ENCODE assay signal across 8 cellular contexts in genomic region chr17:34637548-34638525, GRCh38. TPM values are rescaled to one million over a fixed set of nuclear protein-coding genes. Genes with fewer than 3 reads are reported as not detected.
DNase-seq lines count a peak whose midpoint lies in the region; ATAC-seq and TF ChIP-seq lines count a peak whose summit lies in the region.

No MANE protein-coding gene starts in this region.

- H3K4me1 ChIP-seq in colonic mucosa, result peaks cover 6% of the 10 kb centered on the region

- no peak overlapping the region for H3K9ac ChIP-seq in colonic mucosa (ENCODE audit: low read depth in 2 of 2, low read length in 2 of 2)

- H3K27me3 ChIP-seq in colonic mucosa, result peaks cover 20% of the 10 kb centered on the region

- H3K9me3 ChIP-seq in colonic mucosa, result no peaks in the 10 kb centered on the region

- DNase-seq in AG10803 (ENCODE audit: low read depth), result peak; percentile 69
- DNase-seq in NCI-H146 treated with DMSO at 0.1 percent for 48 hours (lab: John Stamatoyannopoulos, UW; ENCODE audit: unreplicated experiment), result peak; percentile 7
- peak; percentile 89 for DNase-seq in activated CD4-positive, alpha-beta T cell treated with anti-CD3 and anti-CD28 coated beads for 48 hours
- DNase-seq in colonic mucosa, result peak; percentile 82
- peak; percentile 60 to 93 for DNase-seq in lower leg skin (ENCODE audit: low spot score in 2 of 2)
- DNase-seq in stimulated activated CD4-positive, alpha-beta T cell treated with anti-CD3 and anti-CD28 coated beads, Interleukin-4, amount 100 ng/mL, for 4 hours, result peak; percentile 76 to 78

- 15 to 17% methylated on average over 56 to 57 of the region's 73 CpGs for WGBS in lower leg skin, 2 donors

- ATAC-seq in GM19438 (IDR thresholded peaks at IDR 0.05; ENCODE audit: low read depth, unreplicated experiment), result peak; percentile 80
- ATAC-seq in HG03097 (IDR thresholded peaks at IDR 0.05; ENCODE audit: low FRiP score, unreplicated experiment), result no peak

- H3K27ac ChIP-seq in colonic mucosa, result no peak overlapping the region

- no peaks in the 10 kb centered on the region for H3K36me3 ChIP-seq in colonic mucosa

- H3K4me3 ChIP-seq in AG10803 (ENCODE audit: low read length), result peak overlapping the region; percentile 17; the same call in 1 of the 2 replicates
- peak overlapping the region; percentile 31 for H3K4me3 ChIP-seq in colonic mucosa
- H3K4me3 ChIP-seq in lower leg skin (ENCODE audit: low read depth, poor library complexity, severe bottlenecking), result no peak overlapping the region

- TF ChIP-seq POLR2A in lower leg skin (IDR thresholded peaks at IDR 0.05), result no peak

- intact Hi-C loops in colonic mucosa (cut with DNase I) (loop anchor here (2.0 to 5.0 kb wide), 2 partner anchors 96 to 217 kb away; no protein-coding TSS in a partner anchor), lower leg skin (cut with DNase I; ENCODE audit: low total_unique reads) (loop anchor here (5.0 kb wide), 2 partner anchors 106 to 216 kb away; no protein-coding TSS in a partner anchor)

- TF ChIP-seq CTCF in AG10803 (conservative IDR thresholded peaks at IDR 0.05; ENCODE audit: low read length) (peak; percentile 85), colonic mucosa (IDR thresholded peaks at IDR 0.05) (peak; percentile 73), lower leg skin (IDR thresholded peaks at IDR 0.05) (no peak)

RNA-seq across cellular contexts. Expression of gene TMEM132E, which starts 58.5 kb away (rescaled TPM):
- under 1 TPM; 0.10 to 0.11 TPM for total RNA-seq in colonic mucosa
- total RNA-seq in lower leg skin, result under 1 TPM in 1 of 4 donors, not detected in 3; 0.10 TPM

Comparison
In these comparisons a context has a peak if more than half of its experiments do, and no peak if none do; other contexts are left out.
1. DNase-seq: peak in every context shown above with its lines; median percentile 89 in activated CD4-positive, alpha-beta T cell treated with anti-CD3 and anti-CD28 coated beads for 48 hours; 82 in colonic mucosa; 77 in stimulated activated CD4-positive, alpha-beta T cell treated with anti-CD3 and anti-CD28 coated beads, Interleukin-4, amount 100 ng/mL, for 4 hours; 76 in lower leg skin; 69 in AG10803; 7 in NCI-H146 treated with DMSO at 0.1 percent for 48 hours.
2. CTCF ChIP-seq: peak in AG10803 (single experiment) and colonic mucosa (single experiment); none in lower leg skin (0 of 3).